ENCODE assay signal across 1 cellular context in genomic region chr5:99004960-99005359, GRCh38.
TF ChIP-seq lines count a peak whose summit lies in the region.

No MANE protein-coding gene starts in this region.

TF ChIP-seq in GM12878, 131 proteins besides CTCF, POLR2A, EP300 and RAD21 (continued from another document and continues in another):
- TF ChIP-seq ZNF592 (IDR thresholded peaks at IDR 0.05) (no peak), ZZZ3 (IDR thresholded peaks at IDR 0.05; ENCODE audit: control insufficient read depth, insufficient read length, low read depth) (no peak), NFIC (IDR thresholded peaks at IDR 0.05; ENCODE audit: low read depth, low read length) (peak; percentile 71), ASH2L (IDR thresholded peaks at IDR 0.05; ENCODE audit: borderline replicate concordance, low read depth) (no peak), RUNX3 (IDR thresholded peaks at IDR 0.05; ENCODE audit: low read length) (peak; percentile 91), EZH2 (IDR thresholded peaks at IDR 0.05; ENCODE audit: borderline replicate concordance, control insufficient read depth, low read depth, low read length) (no peak), NBN (IDR thresholded peaks at IDR 0.05) (no peak), FOXK2 (IDR thresholded peaks at IDR 0.05) (no peak), E2F8 (IDR thresholded peaks at IDR 0.05; ENCODE audit: low read depth, partially characterized antibody) (no peak), BHLHE40 (IDR thresholded peaks at IDR 0.05; ENCODE audit: borderline replicate concordance in 1 of 2, low read depth in 2 of 2, low read length in 1 of 2) (peak in 1 of 2 experiments; percentile 61; a peak in 1 of 4 replicates), MXI1 (IDR thresholded peaks at IDR 0.05; ENCODE audit: low read depth, low read length) (no peak), GABPA (IDR thresholded peaks at IDR 0.05; ENCODE audit: low read depth) (no peak), ZBED1 (IDR thresholded peaks at IDR 0.05; ENCODE audit: borderline replicate concordance) (peak; percentile 66; the same call in 1 of the 2 replicates), IRF5 (IDR thresholded peaks at IDR 0.05; ENCODE audit: borderline replicate concordance) (no peak), ATF7 (IDR thresholded peaks at IDR 0.05; ENCODE audit: low read depth) (peak; percentile 92), CBX5 (IDR thresholded peaks at IDR 0.05; ENCODE audit: low read depth) (no peak; the same call in 1 of the 2 replicates), CEBPZ (IDR thresholded peaks at IDR 0.05; ENCODE audit: low read depth, low read length) (no peak), ZNF687 (IDR thresholded peaks at IDR 0.05) (no peak), HDAC2 (IDR thresholded peaks at IDR 0.05) (no peak), ZNF217 (IDR thresholded peaks at IDR 0.05) (no peak), PRDM15 (CRISPR knock-in tag; IDR thresholded peaks at IDR 0.05) (no peak), ZSCAN29 (IDR thresholded peaks at IDR 0.05) (no peak), PML (IDR thresholded peaks at IDR 0.05; ENCODE audit: low read length) (no peak), ESRRA (IDR thresholded peaks at IDR 0.05; ENCODE audit: low read length) (no peak), SUZ12 (IDR thresholded peaks at IDR 0.05; ENCODE audit: unreplicated experiment) (no peak), TCF3 (IDR thresholded peaks at IDR 0.05; ENCODE audit: borderline replicate concordance, insufficient read depth, low read depth, low read length) (no peak), ZBTB4 (CRISPR knock-in tag; IDR thresholded peaks at IDR 0.05) (no peak), FOXM1 (IDR thresholded peaks at IDR 0.05; ENCODE audit: low read depth, low read length) (peak; percentile 37; the same call in 1 of the 2 replicates), EGR1 (IDR thresholded peaks at IDR 0.05; ENCODE audit: borderline replicate concordance in 1 of 2, low read depth in 2 of 2, low read length in 2 of 2) (no peak), BACH1 (IDR thresholded peaks at IDR 0.05; ENCODE audit: borderline replicate concordance) (0 out of 2 replicates have a peak, but pooled peaks have one; percentile 28), HDAC6 (IDR thresholded peaks at IDR 0.05; ENCODE audit: unreplicated experiment) (no peak), MYB (IDR thresholded peaks at IDR 0.05; ENCODE audit: borderline replicate concordance, low read depth, low read length) (no peak)
